ENCODE assay signal across 8 cellular contexts in genomic region chr4:119211856-119212250, GRCh38.
DNase-seq lines count a peak whose midpoint lies in the region; ATAC-seq and TF ChIP-seq lines count a peak whose summit lies in the region.

No MANE protein-coding gene starts in this region.

- H3K36me3 ChIP-seq in iPS-20b (ENCODE audit: insufficient read depth, low read depth, low read length) (no peaks in the 10 kb centered on the region), stomach smooth muscle (ENCODE audit: control insufficient read depth in 2 of 2, insufficient read depth in 2 of 2, low read length in 2 of 2) (no peaks in the 10 kb centered on the region)

- H3K4me1 Mint-ChIP-seq in activated naive CD4-positive, alpha-beta T cell treated with anti-CD3 and anti-CD28 coated beads, Interleukin-2, amount 50 U/mL, for 24 hours: peaks cover 68% of the 10 kb centered on the region

- H3K27me3 Mint-ChIP-seq in activated naive CD4-positive, alpha-beta T cell treated with anti-CD3 and anti-CD28 coated beads, Interleukin-2, amount 50 U/mL, for 24 hours: no peaks in the 10 kb centered on the region

- H3K27ac Mint-ChIP-seq in activated naive CD4-positive, alpha-beta T cell treated with anti-CD3 and anti-CD28 coated beads, Interleukin-2, amount 50 U/mL, for 24 hours: peak overlapping the region; percentile 99

- peak overlapping the region; percentile 92 for H3K9ac ChIP-seq in iPS-20b (ENCODE audit: low read depth, low read length)
- H3K9ac ChIP-seq in stomach smooth muscle (ENCODE audit: low read length in 2 of 2): peak overlapping the region; percentile 94 to 95

- DNase-seq in AG10803 (ENCODE audit: low read depth) (no peak), NCI-H187 treated with DMSO at 0.1 percent for 48 hours (lab: John Stamatoyannopoulos, UW) (no peak)
- no peak for DNase-seq in activated CD4-positive, CD25-positive, alpha-beta regulatory T cell treated with anti-CD3 and anti-CD28 coated beads, Interleukin-2, amount 50 U/mL, for 72 hours

- peak overlapping the region; percentile 98 for H3K4me3 Mint-ChIP-seq in activated naive CD4-positive, alpha-beta T cell treated with anti-CD3 and anti-CD28 coated beads, Interleukin-2, amount 50 U/mL, for 24 hours

- H3K36me3 Mint-ChIP-seq in activated naive CD4-positive, alpha-beta T cell treated with anti-CD3 and anti-CD28 coated beads, Interleukin-2, amount 50 U/mL, for 24 hours: peaks cover 3% of the 10 kb centered on the region

- no peaks in the 10 kb centered on the region for H3K9me3 ChIP-seq in iPS-20b (ENCODE audit: insufficient read depth, low read depth, low read length)
- no peaks in the 10 kb centered on the region for H3K9me3 ChIP-seq in stomach smooth muscle (ENCODE audit: control insufficient read depth in 2 of 2, low read length in 2 of 2)

- peaks cover 7% of the 10 kb centered on the region for H3K9me3 Mint-ChIP-seq in activated naive CD4-positive, alpha-beta T cell treated with anti-CD3 and anti-CD28 coated beads, Interleukin-2, amount 50 U/mL, for 24 hours

- H3K4me1 ChIP-seq in iPS-20b (ENCODE audit: insufficient read depth, low read length) (peaks cover 14% of the 10 kb centered on the region), stomach smooth muscle (ENCODE audit: control insufficient read depth, insufficient read depth, low read length) (no peaks in the 10 kb centered on the region)

- ATAC-seq in GM18907 (IDR thresholded peaks at IDR 0.05; ENCODE audit: unreplicated experiment) (peak; percentile 6), HG03280 (IDR thresholded peaks at IDR 0.05; ENCODE audit: unreplicated experiment) (peak; percentile 19)

- H3K27ac ChIP-seq in iPS-20b (ENCODE audit: low read length) (peak overlapping the region; percentile 76), stomach smooth muscle (ENCODE audit: low read length) (peak overlapping the region; percentile 87)

- no peak for TF ChIP-seq CTCF in AG10803 (conservative IDR thresholded peaks at IDR 0.05; ENCODE audit: low read length)

- H3K27me3 ChIP-seq in iPS-20b (ENCODE audit: insufficient read depth, low read length) (peaks cover 15% of the 10 kb centered on the region), stomach smooth muscle (ENCODE audit: control insufficient read depth in 1 of 2, insufficient read depth in 2 of 2, low read length in 2 of 2) (no peaks in the 10 kb centered on the region)

- H3K4me3 ChIP-seq in AG10803 (ENCODE audit: low read length) (peak overlapping the region; percentile 74), iPS-20b (ENCODE audit: low read length) (peak overlapping the region; percentile 84), stomach smooth muscle (ENCODE audit: low read length in 2 of 2) (peak overlapping the region; percentile 95 to 98)
